Comparison of ENCODE assay signal across 19 cellular contexts in genomic region chr20:17985388-17986018, GRCh38. TPM values are rescaled to one million over a fixed set of nuclear protein-coding genes. Genes with fewer than 3 reads are reported as not detected.
A peak's percentile ranks its signal among the peaks of the same experiment; 100 is the strongest.
DNase-seq lines count a peak whose midpoint lies in the region; ATAC-seq and TF ChIP-seq lines count a peak whose summit lies in the region.
"Had no signal": no experiment of that assay in that cellular context is flagged by ENCODE, and none has a peak within 500 bp of the region (broad histone marks: within the 10 kb centered on the region; RNA-seq: fewer than 3 reads in every experiment).

No MANE protein-coding gene starts in this region.

- no peaks in the 10 kb centered on the region for H3K36me3 ChIP-seq in hepatocyte (replicated peaks; ENCODE audit: insufficient read depth, low read depth)
- H3K36me3 ChIP-seq in mucosa of rectum (ENCODE audit: control insufficient read depth in 2 of 2, insufficient read depth in 2 of 2, low read length in 2 of 2) = peaks cover 0 to 9% of the 10 kb centered on the region in 2 donors

- H3K9ac ChIP-seq in mucosa of rectum (ENCODE audit: low read depth in 1 of 2, low read length in 2 of 2) = peak overlapping the region in 1 of 2 donors; percentile 52
- H3K9ac ChIP-seq: BLaER1 treated with 17β-estradiol and CSF1 and Interleukin-3, amounts not matched to agents 10 nM and 100 nM; GM23248 had no signal

- H3K79me2 ChIP-seq in hepatocyte = peaks cover 31% of the 10 kb centered on the region

- 82% methylated on average over 7 of the region's 7 CpGs for WGBS in hepatocyte (ENCODE audit: low lambda C conversion rate, missing lambda C conversion rate)

- H3K9me2 ChIP-seq in hepatocyte (replicated peaks; ENCODE audit: insufficient read depth) = no peaks in the 10 kb centered on the region

- DNase-seq in activated CD8-positive, alpha-beta memory T cell treated with anti-CD3 and anti-CD28 coated beads, Interleukin-2, amount 50 U/mL, for 48 hours = peak; percentile 7
- no peak for DNase-seq in activated CD8-positive, alpha-beta memory T cell treated with anti-CD3 and anti-CD28 coated beads for 24 hours
- peak; percentile 68 for DNase-seq in hepatocyte (ENCODE audit: low spot score)
- no peak for DNase-seq in foreskin keratinocyte
- DNase-seq in SW480 (ENCODE audit: low spot score) = no peak
- DNase-seq: 8988T; CD8-positive, alpha-beta memory T cell; GF-D8; GM23248; HCEC 1CT; NCI-H1417 treated with DMSO at 0.1 percent for 48 hours; NCI-H1930; NCI-H446 treated with DMSO at 0.1 percent for 48 hours; NK-92 treated with Interleukin-12 subunit alpha and Interleukin-12 subunit beta, amount 100 ng/mL, for 24 hours had no signal

- H3K4me2 ChIP-seq in hepatocyte = peak overlapping the region; percentile 60
- H3K4me2 ChIP-seq: BLaER1 treated with 17β-estradiol and CSF1 and Interleukin-3, amounts not matched to agents 10 nM and 100 nM had no signal

- ATAC-seq in foreskin keratinocyte = no peak
- no peak for ATAC-seq in HG02870 (IDR thresholded peaks at IDR 0.05; ENCODE audit: unreplicated experiment)
- ATAC-seq in GM18858 (IDR thresholded peaks at IDR 0.05; ENCODE audit: unreplicated experiment) = no peak

- no peak overlapping the region for H2AFZ ChIP-seq in hepatocyte
- H2AFZ ChIP-seq: GM23248 had no signal

- H3K27me3 ChIP-seq in hepatocyte (no peaks in the 10 kb centered on the region), mucosa of rectum (ENCODE audit: control insufficient read depth in 2 of 2, insufficient read depth in 2 of 2, low read length in 2 of 2) (no peaks in the 10 kb centered on the region), foreskin keratinocyte (no peaks in the 10 kb centered on the region)
- H3K27me3 ChIP-seq: BLaER1 treated with 17β-estradiol and CSF1 and Interleukin-3, amounts not matched to agents 10 nM and 100 nM had no signal

- H4K20me1 ChIP-seq in hepatocyte (ENCODE audit: insufficient read depth, poor library complexity, severe bottlenecking) = no peaks in the 10 kb centered on the region

- peaks cover 7% of the 10 kb centered on the region for H3K4me1 ChIP-seq in hepatocyte (ENCODE audit: insufficient read depth)
- peaks cover 5 to 15% of the 10 kb centered on the region in 2 donors for H3K4me1 ChIP-seq in mucosa of rectum (ENCODE audit: control insufficient read depth in 2 of 2, insufficient read depth in 2 of 2, low read length in 2 of 2)
- no peaks in the 10 kb centered on the region for H3K4me1 ChIP-seq in foreskin keratinocyte

- no peak overlapping the region for H3K4me3 ChIP-seq in hepatocyte
- H3K4me3 ChIP-seq in mucosa of rectum (ENCODE audit: low read length in 2 of 2) = no peak overlapping the region
- H3K4me3 ChIP-seq: BLaER1 treated with 17β-estradiol and CSF1 and Interleukin-3, amounts not matched to agents 10 nM and 100 nM; GM23248 had no signal

- H3K27ac ChIP-seq in hepatocyte (peak overlapping the region; percentile 80), mucosa of rectum (ENCODE audit: low read depth in 2 of 2, low read length in 2 of 2) (peak overlapping the region; percentile 63 to 75), foreskin keratinocyte (no peak overlapping the region)
- H3K27ac ChIP-seq: BLaER1 treated with 17β-estradiol and CSF1 and Interleukin-3, amounts not matched to agents 10 nM and 100 nM; GM23248; HL-60 had no signal

- TF ChIP-seq CTCF in hepatocyte (IDR thresholded peaks at IDR 0.05; ENCODE audit: poor library complexity) (no peak), foreskin keratinocyte (conservative IDR thresholded peaks at IDR 0.05) (no peak)

- no peaks in the 10 kb centered on the region for H3K9me3 ChIP-seq in hepatocyte (ENCODE audit: low read depth)
- no peaks in the 10 kb centered on the region for H3K9me3 ChIP-seq in mucosa of rectum (ENCODE audit: control insufficient read depth in 2 of 2, low read length in 2 of 2)
- H3K9me3 ChIP-seq: BLaER1 treated with 17β-estradiol and CSF1 and Interleukin-3, amounts not matched to agents 10 nM and 100 nM had no signal

RNA-seq across cellular contexts. Expression of gene MGME1, which starts 16.7 kb away (rescaled TPM):
- total RNA-seq in hepatocyte (12.7 and 15.7 TPM in 2 replicates), foreskin keratinocyte (29.3 and 30.6 TPM in 2 replicates)
- polyA plus RNA-seq in hepatocyte (17.9 and 18.3 TPM in 2 replicates), foreskin keratinocyte (25.3 and 28.8 TPM in 2 replicates)

RNA-seq across cellular contexts. Expression of gene SNX5, which starts 16.9 kb away (rescaled TPM):
- total RNA-seq in hepatocyte (154 and 190 TPM in 2 replicates), foreskin keratinocyte (145 and 154 TPM in 2 replicates)
- polyA plus RNA-seq in hepatocyte (74.9 and 76.0 TPM in 2 replicates), foreskin keratinocyte (104 and 126 TPM in 2 replicates)

Comparison
In these comparisons a context has a peak if more than half of its experiments do, and no peak if none do; other contexts are left out.
1. DNase-seq: peak in activated CD8-positive, alpha-beta memory T cell treated with anti-CD3 and anti-CD28 coated beads, Interleukin-2, amount 50 U/mL, for 48 hours (single experiment) and hepatocyte (single experiment); none in activated CD8-positive, alpha-beta memory T cell treated with anti-CD3 and anti-CD28 coated beads for 24 hours (single experiment), foreskin keratinocyte (0 of 2) and SW480 (single experiment).